In the genomic region with DNA sequence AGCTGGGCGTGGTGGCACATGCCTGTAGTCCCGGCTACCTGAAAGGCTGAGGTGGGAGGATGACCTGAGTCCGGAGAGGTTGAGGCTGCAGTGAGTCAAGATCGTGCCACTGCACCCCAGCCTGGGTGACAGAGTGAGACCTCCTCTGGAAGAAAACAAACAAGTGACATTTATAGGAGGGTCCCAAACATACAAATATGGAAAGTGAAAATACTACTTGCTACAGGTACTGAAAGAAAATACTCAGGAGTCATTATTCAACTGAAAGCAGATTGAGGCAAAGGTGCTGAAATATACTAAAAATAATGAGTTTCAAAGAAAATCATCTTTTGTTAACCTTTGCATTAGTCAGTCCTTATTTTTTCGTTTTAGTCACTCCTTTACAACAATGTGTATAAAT, we compare ENCODE assay signal across 12 cellular contexts. TPM values are rescaled to one million over a fixed set of nuclear protein-coding genes. Genes with fewer than 3 reads are reported as not detected.
DNase-seq lines count a peak whose midpoint lies in the region; ATAC-seq and TF ChIP-seq lines count a peak whose summit lies in the region.
"Had no signal": no experiment of that assay in that cellular context is flagged by ENCODE, and none has a peak within 500 bp of the region (broad histone marks: within the 10 kb centered on the region; RNA-seq: fewer than 3 reads in every experiment).

No MANE protein-coding gene starts in this region.

- no peak overlapping the region for H3K4me3 ChIP-seq in gastrocnemius medialis

- TF ChIP-seq POLR2A in gastrocnemius medialis (IDR thresholded peaks at IDR 0.05), result no peak

- H3K9me3 Mint-ChIP-seq in dendritic cell treated with granulocyte-macrophage colony-stimulating factor and Interleukin-4, amounts not matched to agents 40 ng/mL and 50 ng/mL, for 4 days, result no peaks in the 10 kb centered on the region
- H3K9me3 Mint-ChIP-seq: CD4-positive, alpha-beta T cell had no signal

- no peak for TF ChIP-seq CTCF in GM13976 (IDR thresholded peaks at IDR 0.05; ENCODE audit: borderline replicate concordance, control extremely low read depth, extremely low read depth, insufficient read depth, missing control alignments)
- TF ChIP-seq CTCF in gastrocnemius medialis (IDR thresholded peaks at IDR 0.05 in 4 of 5, conservative IDR thresholded peaks at IDR 0.05 in 1 of 5), result no peak

- no peaks in the 10 kb centered on the region for H3K36me3 ChIP-seq in gastrocnemius medialis
- H3K36me3 ChIP-seq: WERI-Rb-1 had no signal

- H3K9me3 ChIP-seq in gastrocnemius medialis, result no peaks in the 10 kb centered on the region

- H3K27ac Mint-ChIP-seq in dendritic cell treated with granulocyte-macrophage colony-stimulating factor and Interleukin-4, amounts not matched to agents 40 ng/mL and 50 ng/mL, for 4 days, result peak overlapping the region; percentile 47
- H3K27ac Mint-ChIP-seq: CD4-positive, alpha-beta T cell had no signal

- intact Hi-C loops in dendritic cell treated with granulocyte-macrophage colony-stimulating factor and Interleukin-4, amounts not matched to agents 40 ng/mL and 50 ng/mL, for 4 days (cut with micrococcal nuclease), result no loop called here
- intact Hi-C loops in gastrocnemius medialis (cut with DNase I; ENCODE audit: low total_unique reads), result no loop called here

- peaks cover 83% of the 10 kb centered on the region for H3K4me1 Mint-ChIP-seq in dendritic cell treated with granulocyte-macrophage colony-stimulating factor and Interleukin-4, amounts not matched to agents 40 ng/mL and 50 ng/mL, for 4 days (ENCODE audit: low read depth)

- no peaks in the 10 kb centered on the region for H3K27me3 ChIP-seq in gastrocnemius medialis

- ATAC-seq in GM19324 (IDR thresholded peaks at IDR 0.05; ENCODE audit: low FRiP score, unreplicated experiment) (peak; percentile 53), HG03196 (IDR thresholded peaks at IDR 0.05; ENCODE audit: unreplicated experiment) (peak; percentile 46), gastrocnemius medialis (no peak)
- ATAC-seq: esophagus mucosa had no signal

- in situ Hi-C loops in GM13976 (cut with MboI; ENCODE audit: low sequenced_read_pairs, unreplicated experiment), result no loop called here
- in situ Hi-C loops in gastrocnemius medialis (cut with MboI; ENCODE audit: low sequenced_read_pairs in 4 of 4), result no loop called here

- H3K4me3 Mint-ChIP-seq in dendritic cell treated with granulocyte-macrophage colony-stimulating factor and Interleukin-4, amounts not matched to agents 40 ng/mL and 50 ng/mL, for 4 days, result no peak overlapping the region
- H3K4me3 Mint-ChIP-seq: CD4-positive, alpha-beta T cell had no signal

- H3K4me1 ChIP-seq in gastrocnemius medialis, result peaks cover 20 to 40% of the 10 kb centered on the region in 2 donors

- H3K27ac ChIP-seq in gastrocnemius medialis, result no peak overlapping the region
- H3K27ac ChIP-seq: RWPE1, WERI-Rb-1 had no signal

- H3K27me3 Mint-ChIP-seq in dendritic cell treated with granulocyte-macrophage colony-stimulating factor and Interleukin-4, amounts not matched to agents 40 ng/mL and 50 ng/mL, for 4 days, result no peaks in the 10 kb centered on the region
- H3K27me3 Mint-ChIP-seq: CD4-positive, alpha-beta T cell had no signal

- DNase-seq in GM13976 (ENCODE audit: low spot score), result peak; percentile 36
- no peak for DNase-seq in DMS53 treated with DMSO at 0.1 percent for 48 hours (lab: John Stamatoyannopoulos, UW; ENCODE audit: unreplicated experiment)
- DNase-seq in gastrocnemius medialis, result no peak
- no peak for DNase-seq in DMS53 (lab: John Stamatoyannopoulos, UW)
- DNase-seq: CD4-positive, alpha-beta T cell; NCI-H510A treated with DMSO at 0.1 percent for 48 hours; WERI-Rb-1 had no signal

- peaks cover 81% of the 10 kb centered on the region for H3K36me3 Mint-ChIP-seq in dendritic cell treated with granulocyte-macrophage colony-stimulating factor and Interleukin-4, amounts not matched to agents 40 ng/mL and 50 ng/mL, for 4 days (ENCODE audit: low read depth)

RNA-seq across cellular contexts. Expression of a gene that starts 53.5 kb away (rescaled TPM):
- 1 to 10 TPM; 2.8 to 5.9 (median 3.3) TPM for total RNA-seq in gastrocnemius medialis

Comparison
In these comparisons a context has a peak if more than half of its experiments do, and no peak if none do; other contexts are left out.
1. ATAC-seq: peak in GM19324 (single experiment) and HG03196 (single experiment); none in gastrocnemius medialis (0 of 2).